In genomic region chr1:22245716-22246115, GRCh38 we compare ENCODE assay signal across 27 cellular contexts.
"Had no signal": no experiment of that assay in that cellular context is flagged by ENCODE, and none has a peak within 500 bp of the region (broad histone marks: within the 10 kb centered on the region; RNA-seq: fewer than 3 reads in every experiment).

No MANE protein-coding gene starts in this region.

- H3K4me3 ChIP-seq: PC-9, SK-N-MC had no signal

- H3K9me3 Mint-ChIP-seq: activated CD4-positive, alpha-beta T cell treated with anti-CD3 and anti-CD28 coated beads, Interleukin-2, amount 10 ng/mL, durations not matched to agents 24 days and 14 days; activated CD8-positive, alpha-beta T cell treated with anti-CD3 and anti-CD28 coated beads for 36 hours; activated naive CD4-positive, alpha-beta T cell treated with anti-CD3 and anti-CD28 coated beads, Interleukin-2, amount 50 U/mL, for 72 hours; activated T-cell treated with anti-CD3 and anti-CD28 coated beads, Interleukin-2, amount 50 U/mL, for 72 hours; activated T-helper 17 cell treated with anti-CD3 and anti-CD28 coated beads, Interleukin-2, amount 50 U/mL, for 72 hours had no signal

- H3K36me3 Mint-ChIP-seq: activated naive CD4-positive, alpha-beta T cell treated with anti-CD3 and anti-CD28 coated beads, Interleukin-2, amount 50 U/mL, for 72 hours; brain had no signal

- H3K4me1 Mint-ChIP-seq: activated CD4-positive, alpha-beta T cell treated with anti-CD3 and anti-CD28 coated beads, Interleukin-2, amount 10 ng/mL, durations not matched to agents 24 days and 14 days; activated T-helper 17 cell treated with anti-CD3 and anti-CD28 coated beads, Interleukin-2, amount 50 U/mL, for 72 hours had no signal

- DNase-seq: activated CD4-positive, alpha-beta T cell treated with anti-CD3 and anti-CD28 coated beads, Interleukin-2, amount 10 ng/mL, durations not matched to agents 24 days and 14 days; activated CD4-positive, alpha-beta T cell treated with anti-CD3 and anti-CD28 coated beads, Interleukin-2, amount 50 U/mL, for 4 hours; activated CD8-positive, alpha-beta T cell treated with anti-CD3 and anti-CD28 coated beads for 36 hours; activated effector memory CD4-positive, alpha-beta T cell treated with anti-CD3 and anti-CD28 coated beads, Interleukin-2, amount 50 U/mL, for 16 hours; activated naive CD4-positive, alpha-beta T cell; activated T-cell treated with anti-CD3 and anti-CD28 coated beads, Interleukin-2, amount 50 U/mL, for 1 hour; activated T-cell treated with anti-CD3 and anti-CD28 coated beads, Interleukin-2, amount 50 U/mL, for 72 hours; anterior cingulate cortex; caudate nucleus; cerebellar nuclear complex; NCI-H1092 treated with DMSO at 0.1 percent for 48 hours; NCI-H1417 treated with DMSO at 0.1 percent for 48 hours; NCI-H1930; NCI-H2081 treated with DMSO at 0.1 percent for 48 hours; NCI-H226; NCI-H446 treated with DMSO at 0.1 percent for 48 hours; NCI-H524 treated with DMSO at 0.1 percent for 48 hours; NK-92 treated with Interleukin-12 subunit alpha and Interleukin-12 subunit beta, amount 100 ng/mL, for 24 hours; PC-9; T1000; WERI-Rb-1 had no signal

- H3K27ac ChIP-seq: PC-9, RWPE1, SK-N-MC, WERI-Rb-1 had no signal

- H3K4me2 ChIP-seq: PC-9 had no signal

- H3K4me3 Mint-ChIP-seq: activated CD4-positive, alpha-beta T cell treated with anti-CD3 and anti-CD28 coated beads, Interleukin-2, amount 10 ng/mL, durations not matched to agents 24 days and 14 days; activated CD8-positive, alpha-beta T cell treated with anti-CD3 and anti-CD28 coated beads for 36 hours; activated T-cell treated with anti-CD3 and anti-CD28 coated beads, Interleukin-2, amount 50 U/mL, for 72 hours; activated T-helper 17 cell treated with anti-CD3 and anti-CD28 coated beads, Interleukin-2, amount 50 U/mL, for 72 hours had no signal

- H3K36me3 ChIP-seq: WERI-Rb-1 had no signal

- H2AFZ ChIP-seq: PC-9 had no signal

- H3K27ac Mint-ChIP-seq: activated CD4-positive, alpha-beta T cell treated with anti-CD3 and anti-CD28 coated beads, Interleukin-2, amount 10 ng/mL, durations not matched to agents 24 days and 14 days; activated CD8-positive, alpha-beta T cell treated with anti-CD3 and anti-CD28 coated beads for 36 hours; activated naive CD4-positive, alpha-beta T cell treated with anti-CD3 and anti-CD28 coated beads, Interleukin-2, amount 50 U/mL, for 72 hours; activated T-cell treated with anti-CD3 and anti-CD28 coated beads, Interleukin-2, amount 50 U/mL, for 72 hours; activated T-helper 17 cell treated with anti-CD3 and anti-CD28 coated beads, Interleukin-2, amount 50 U/mL, for 72 hours had no signal

- ATAC-seq: activated CD8-positive, alpha-beta T cell treated with anti-CD3 and anti-CD28 coated beads for 36 hours; activated naive CD4-positive, alpha-beta T cell treated with anti-CD3 and anti-CD28 coated beads, Interleukin-2, amount 50 U/mL, for 72 hours; activated T-cell treated with anti-CD3 and anti-CD28 coated beads, Interleukin-2, amount 50 U/mL, for 72 hours; activated T-helper 17 cell treated with anti-CD3 and anti-CD28 coated beads, Interleukin-2, amount 50 U/mL, for 72 hours; Right ventricle myocardium inferior had no signal
